14 cellular contexts compared by ENCODE assay signal in the genomic region with DNA sequence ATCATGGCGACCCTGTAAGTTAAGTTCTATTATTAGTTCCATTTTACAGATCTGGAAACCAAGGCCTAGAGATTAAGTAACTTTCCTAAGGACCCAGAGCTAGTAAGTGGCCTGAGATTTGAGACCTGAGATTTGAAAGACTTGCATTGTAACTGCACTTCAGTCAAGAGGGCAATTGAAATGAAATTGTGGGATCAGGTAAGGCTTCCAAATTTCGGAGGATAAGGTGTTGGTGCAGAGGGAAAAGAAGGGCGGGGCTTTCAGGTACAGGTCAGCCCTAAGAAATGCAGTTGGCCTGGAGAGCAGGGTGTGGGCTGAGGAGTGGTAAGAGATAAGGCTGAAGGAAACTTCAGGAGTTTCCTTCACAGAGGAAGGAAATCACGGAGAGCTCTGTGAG. TPM values are rescaled to one million over a fixed set of nuclear protein-coding genes. Genes with fewer than 3 reads are reported as not detected.
DNase-seq lines count a peak whose midpoint lies in the region; ATAC-seq and TF ChIP-seq lines count a peak whose summit lies in the region.
"Had no signal": no experiment of that assay in that cellular context is flagged by ENCODE, and none has a peak within 500 bp of the region (broad histone marks: within the 10 kb centered on the region; RNA-seq: fewer than 3 reads in every experiment).

No MANE protein-coding gene starts in this region.

- no peak overlapping the region for H2BK5ac ChIP-seq in mesendoderm (ENCODE audit: low read length)

- no peak overlapping the region for H2BK120ac ChIP-seq in mesendoderm (ENCODE audit: low read depth, low read length)

- ATAC-seq in Right ventricle myocardium superior (ENCODE audit: poor library complexity) (peak; percentile 31), Right ventricle myocardium inferior (no peak), upper lobe of left lung (ENCODE audit: low FRiP score in 2 of 2) (peak; percentile 53 to 92), HG03097 (IDR thresholded peaks at IDR 0.05; ENCODE audit: low FRiP score, unreplicated experiment) (no peak)

- H3K23ac ChIP-seq in mesendoderm (ENCODE audit: low read length), result no peak overlapping the region

- H3K4me1 ChIP-seq in mesendoderm (ENCODE audit: control insufficient read depth, low read depth, low read length), result peaks cover 6% of the 10 kb centered on the region
- peaks cover 9 to 20% (median 19%) of the 10 kb centered on the region in 4 donors for H3K4me1 ChIP-seq in upper lobe of left lung

- no peak overlapping the region for H2AK5ac ChIP-seq in mesendoderm (ENCODE audit: low read length)

- no peaks in the 10 kb centered on the region for H3K9me3 Mint-ChIP-seq in endothelial cell (ENCODE audit: unreplicated experiment)
- H3K9me3 Mint-ChIP-seq: activated CD4-positive, alpha-beta T cell treated with anti-CD3 and anti-CD28 coated beads, Interleukin-2, amount 10 ng/mL, durations not matched to agents 7 days and 5 days; memory B cell had no signal

- no peak overlapping the region for H2BK15ac ChIP-seq in mesendoderm (replicated peaks; ENCODE audit: low read depth)

- H3K4me3 Mint-ChIP-seq in endothelial cell (ENCODE audit: unreplicated experiment), result no peak overlapping the region
- H3K4me3 Mint-ChIP-seq: activated CD4-positive, alpha-beta T cell treated with anti-CD3 and anti-CD28 coated beads, Interleukin-2, amount 10 ng/mL, durations not matched to agents 7 days and 5 days; memory B cell had no signal

- peaks cover 4% of the 10 kb centered on the region for H3K36me3 Mint-ChIP-seq in endothelial cell (ENCODE audit: low read depth, unreplicated experiment)
- H3K36me3 Mint-ChIP-seq: memory B cell had no signal

- H4K8ac ChIP-seq in mesendoderm (ENCODE audit: low read depth, low read length), result no peak overlapping the region

- no peak overlapping the region for H3K4me3 ChIP-seq in mesendoderm (ENCODE audit: low read length)
- no peak overlapping the region for H3K4me3 ChIP-seq in upper lobe of left lung
- H3K4me3 ChIP-seq: tibial nerve had no signal

- H3K56ac ChIP-seq in mesendoderm (ENCODE audit: low read length), result no peak overlapping the region

- H3K9ac ChIP-seq in mesendoderm (ENCODE audit: low read length), result no peak overlapping the region

- H3K9me3 ChIP-seq in upper lobe of left lung, result no peaks in the 10 kb centered on the region
- H3K9me3 ChIP-seq: tibial nerve had no signal

- TF ChIP-seq CTCF in endothelial cell (IDR thresholded peaks at IDR 0.05; ENCODE audit: unreplicated experiment) (no peak), upper lobe of left lung (IDR thresholded peaks at IDR 0.05) (no peak)

- TF ChIP-seq EP300 in upper lobe of left lung (IDR thresholded peaks at IDR 0.05), result no peak

- H3K27me3 ChIP-seq in mesendoderm (ENCODE audit: insufficient read depth, low read length, poor library complexity) (no peaks in the 10 kb centered on the region), upper lobe of left lung (no peaks in the 10 kb centered on the region)
- H3K27me3 ChIP-seq: tibial nerve had no signal

- no peak overlapping the region for H3K4me2 ChIP-seq in mesendoderm (ENCODE audit: low read length)

- H3K36me3 ChIP-seq in mesendoderm (ENCODE audit: control insufficient read depth, insufficient read depth, low read length) (no peaks in the 10 kb centered on the region), upper lobe of left lung (no peaks in the 10 kb centered on the region)

- H3K4me1 Mint-ChIP-seq in endothelial cell (ENCODE audit: unreplicated experiment), result peaks cover 30% of the 10 kb centered on the region

- peak overlapping the region; percentile 1 for H3K27ac Mint-ChIP-seq in endothelial cell (ENCODE audit: unreplicated experiment)
- H3K27ac Mint-ChIP-seq: memory B cell had no signal

- no peaks in the 10 kb centered on the region for H3K79me1 ChIP-seq in mesendoderm (ENCODE audit: low read length)

- no peak overlapping the region for H4K5ac ChIP-seq in mesendoderm (ENCODE audit: low read length)

- H3K79me2 ChIP-seq in mesendoderm (ENCODE audit: control insufficient read depth, insufficient read depth, low read length), result no peaks in the 10 kb centered on the region

- no CpG with 5 or more reads among the region's 4 CpGs for WGBS in mesendoderm (ENCODE audit: extremely low coverage, insufficient coverage, low lambda C conversion rate)
- 54 to 60% methylated on average over 4 of the region's 4 CpGs for WGBS in upper lobe of left lung, 2 donors

- DNase-seq in Right ventricle myocardium superior, result no peak
- DNase-seq in Right ventricle myocardium inferior (ENCODE audit: missing footprints), result no peak
- DNase-seq in endothelial cell (ENCODE audit: low spot score), result no peak
- DNase-seq in mesendoderm, result peak; percentile 85
- DNase-seq in upper lobe of left lung, result peak in 1 of 2 donors; percentile 79
- DNase-seq in HuH-7.5 (ENCODE audit: low spot score), result no peak
- DNase-seq in ecto neural progenitor cell (ENCODE audit: low spot score), result no peak
- DNase-seq: activated CD4-positive, alpha-beta T cell treated with anti-CD3 and anti-CD28 coated beads, Interleukin-2, amount 10 ng/mL, durations not matched to agents 7 days and 5 days; NCI-H1105; NCI-H524 treated with DMSO at 0.1 percent for 48 hours; retina had no signal

- TF ChIP-seq POLR2A in upper lobe of left lung (IDR thresholded peaks at IDR 0.05), result no peak

- H3K27ac ChIP-seq in mesendoderm (ENCODE audit: low read depth, low read length), result no peak overlapping the region
- H3K27ac ChIP-seq in upper lobe of left lung, result peak overlapping the region in 1 of 4 donors; percentile 24
- H3K27ac ChIP-seq: tibial nerve had no signal

- H3K18ac ChIP-seq in mesendoderm (ENCODE audit: low read length), result peak overlapping the region; percentile 51

- no peaks in the 10 kb centered on the region for H3K27me3 Mint-ChIP-seq in endothelial cell (ENCODE audit: unreplicated experiment)
- H3K27me3 Mint-ChIP-seq: activated CD4-positive, alpha-beta T cell treated with anti-CD3 and anti-CD28 coated beads, Interleukin-2, amount 10 ng/mL, durations not matched to agents 7 days and 5 days; memory B cell had no signal

- intact Hi-C loops in Right ventricle myocardium superior (cut with DNase I) (no loop called here), Right ventricle myocardium inferior (cut with DNase I) (no loop called here)

- H3K4ac ChIP-seq in mesendoderm (ENCODE audit: low read depth, low read length), result no peak overlapping the region

RNA-seq across cellular contexts. Expression of gene SLC16A1, which starts 51.2 kb away (rescaled TPM):
- 130 TPM for total RNA-seq in Right ventricle myocardium superior
- 137 TPM for total RNA-seq in Right ventricle myocardium inferior
- total RNA-seq in endothelial cell (ENCODE audit: unreplicated experiment), result 88.7 TPM
- 201 TPM for polyA plus RNA-seq in mesendoderm (2013, experiment 1 of 2)
- 198 TPM for polyA plus RNA-seq in mesendoderm (2013, experiment 2 of 2)
- 10 to 100 TPM in 1 of 6 donors, 1 to 10 TPM in 5; 1.4 to 13.3 (median 5.9) TPM for total RNA-seq in upper lobe of left lung

Comparison
In these comparisons a context has a peak if more than half of its experiments do, and no peak if none do; other contexts are left out.
1. ATAC-seq: peak in Right ventricle myocardium superior (single experiment) and upper lobe of left lung (2 of 2); none in Right ventricle myocardium inferior (single experiment) and HG03097 (single experiment).